Comparison of ENCODE assay signal across 14 cellular contexts in the genomic region with DNA sequence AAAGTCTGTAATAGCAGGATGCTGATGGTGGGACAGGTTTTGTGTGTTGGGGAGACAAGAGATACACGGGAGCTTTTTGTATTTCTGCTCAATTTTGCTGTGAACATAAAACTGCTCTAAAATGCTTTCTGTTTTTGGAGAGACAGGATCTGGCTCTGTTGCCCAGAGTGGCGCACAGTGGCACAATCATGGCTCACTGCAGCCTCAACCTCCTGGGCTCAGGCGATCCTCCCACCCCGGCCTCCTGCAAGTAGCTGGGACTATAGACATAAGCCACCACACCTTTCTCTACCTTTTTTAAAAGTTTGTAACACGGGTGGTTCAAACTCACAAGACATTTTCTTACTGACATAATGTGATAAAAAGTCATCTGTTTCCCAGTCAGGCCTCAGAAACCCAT. TPM values are rescaled to one million over a fixed set of nuclear protein-coding genes. Genes with fewer than 3 reads are reported as not detected.
DNase-seq lines count a peak whose midpoint lies in the region; ATAC-seq and TF ChIP-seq lines count a peak whose summit lies in the region.
"Had no signal": no experiment of that assay in that cellular context is flagged by ENCODE, and none has a peak within 500 bp of the region (broad histone marks: within the 10 kb centered on the region; RNA-seq: fewer than 3 reads in every experiment).

No MANE protein-coding gene starts in this region.

- H3K4me1 ChIP-seq in adrenal gland (replicated peaks in 1 of 2) (peaks cover 70 to 93% of the 10 kb centered on the region in 2 donors), subcutaneous abdominal adipose tissue (ENCODE audit: control insufficient read depth in 5 of 5, insufficient read depth in 5 of 5, low read length in 5 of 5) (peaks cover 24 to 87% (median 80%) of the 10 kb centered on the region in 5 donors)

- H3K27me3 ChIP-seq in adrenal gland (no peaks in the 10 kb centered on the region), subcutaneous abdominal adipose tissue (ENCODE audit: control insufficient read depth in 5 of 5, insufficient read depth in 4 of 5, low read length in 5 of 5) (no peaks in the 10 kb centered on the region)

- H3K27ac Mint-ChIP-seq in IgD-negative memory B cell (peak overlapping the region in 2 of 3 donors; percentile 20 to 22), mesothelial cell of epicardium (peak overlapping the region; percentile 26)

- H3K9ac ChIP-seq in subcutaneous abdominal adipose tissue (ENCODE audit: low read length in 5 of 5): peak overlapping the region in 1 of 5 donors; percentile 5

- H3K27me3 Mint-ChIP-seq in IgD-negative memory B cell: peaks cover 1% of the 10 kb centered on the region
- H3K27me3 Mint-ChIP-seq in mesothelial cell of epicardium (ENCODE audit: low read depth): no peaks in the 10 kb centered on the region
- H3K27me3 Mint-ChIP-seq: activated CD4-positive, alpha-beta T cell treated with anti-CD3 and anti-CD28 coated beads, Interleukin-2, amount 10 ng/mL, durations not matched to agents 24 days and 14 days; CD4-positive, alpha-beta memory T cell had no signal

- H3K36me3 Mint-ChIP-seq in IgD-negative memory B cell: peaks cover 6% of the 10 kb centered on the region
- H3K36me3 Mint-ChIP-seq in mesothelial cell of epicardium: peaks cover 11% of the 10 kb centered on the region

- intact Hi-C loops in adrenal gland (cut with DNase I): no loop called here

- H3K4me1 Mint-ChIP-seq in IgD-negative memory B cell (peaks cover 21 to 31% (median 21%) of the 10 kb centered on the region in 3 donors), mesothelial cell of epicardium (peaks cover 50% of the 10 kb centered on the region)

- H3K27ac ChIP-seq in adrenal gland: peak overlapping the region in 4 of 5 donors; percentile 77 to 91 (median 88)
- H3K27ac ChIP-seq in subcutaneous abdominal adipose tissue (ENCODE audit: low read depth, low read length): peak overlapping the region; percentile 65

- WGBS in adrenal gland, 4 donors: 66 to 72% (median 68%) methylated on average over 5 of the region's 5 CpGs

- DNase-seq in adrenal gland: no peak
- DNase-seq in mesothelial cell of epicardium (ENCODE audit: low spot score in 2 of 2, unreplicated experiment in 2 of 2): no peak
- no peak for DNase-seq in omental fat pad (ENCODE audit: low spot score)
- no peak for DNase-seq in iPS-NIHi11 (ENCODE audit: low spot score)
- DNase-seq: activated CD4-positive, alpha-beta T cell treated with anti-CD3 and anti-CD28 coated beads, Interleukin-2, amount 10 ng/mL, durations not matched to agents 24 days and 14 days; activated T-cell treated with anti-CD3 and anti-CD28 coated beads, Interleukin-2, amount 50 U/mL, for 1 hour; CD4-positive, alpha-beta memory T cell; NCI-H2029; NCI-H526 treated with DMSO at 0.1 percent for 48 hours; nephron progenitor cell; T-helper 9 cell had no signal

- no peaks in the 10 kb centered on the region for H3K36me3 ChIP-seq in adrenal gland (replicated peaks in 1 of 2)
- H3K36me3 ChIP-seq in subcutaneous abdominal adipose tissue (ENCODE audit: control insufficient read depth in 5 of 5, insufficient read depth in 5 of 5, low read length in 5 of 5): no peaks in the 10 kb centered on the region

- TF ChIP-seq CTCF in adrenal gland (IDR thresholded peaks at IDR 0.05) (no peak), mesothelial cell of epicardium (IDR thresholded peaks at IDR 0.05; ENCODE audit: unreplicated experiment) (no peak), omental fat pad (IDR thresholded peaks at IDR 0.05) (no peak)

- TF ChIP-seq POLR2A in adrenal gland (IDR thresholded peaks at IDR 0.05): no peak

- H3K4me3 Mint-ChIP-seq in IgD-negative memory B cell (peak overlapping the region in 1 of 4 donors; percentile 37), mesothelial cell of epicardium (no peak overlapping the region)
- H3K4me3 Mint-ChIP-seq: activated CD4-positive, alpha-beta T cell treated with anti-CD3 and anti-CD28 coated beads, Interleukin-2, amount 10 ng/mL, durations not matched to agents 24 days and 14 days; nephron progenitor cell had no signal

- no peak overlapping the region for H3K4me3 ChIP-seq in adrenal gland
- no peak overlapping the region for H3K4me3 ChIP-seq in subcutaneous abdominal adipose tissue (ENCODE audit: low read depth in 1 of 5, low read length in 5 of 5)

- ATAC-seq in omental fat pad (ENCODE audit: low FRiP score): no peak
- ATAC-seq in HG02885 (IDR thresholded peaks at IDR 0.05; ENCODE audit: poor library complexity, unreplicated experiment): no peak

- H3K9me3 Mint-ChIP-seq in IgD-negative memory B cell (peaks cover 0 to 3% (median 0%) of the 10 kb centered on the region in 3 donors), mesothelial cell of epicardium (peaks cover 3% of the 10 kb centered on the region)

- H3K9me3 ChIP-seq in adrenal gland (replicated peaks in 1 of 3) (no peaks in the 10 kb centered on the region), subcutaneous abdominal adipose tissue (ENCODE audit: control insufficient read depth in 5 of 5, low read length in 5 of 5) (no peaks in the 10 kb centered on the region)

RNA-seq across cellular contexts. Expression of gene CREB3L2, which starts 14.3 kb away (rescaled TPM):
- 4.9 TPM for polyA plus RNA-seq in IgD-negative memory B cell
- total RNA-seq in adrenal gland: 100 to 1,000 TPM in 4 of 8 donors, 10 to 100 TPM in 4; 44.0 to 169 (median 102) TPM
- polyA plus RNA-seq in adrenal gland: 10 to 100 TPM; 11.4 to 71.1 (median 13.1) TPM
- 77.8 to 82.8 TPM (median 80.4 TPM) in 3 replicates for total RNA-seq in mesothelial cell of epicardium
- 10 to 100 TPM; 35.6 to 50.4 (median 42.8) TPM for total RNA-seq in omental fat pad
